In genomic region chr4:110514889-110515479, GRCh38 we compare ENCODE assay signal across 8 cellular contexts. TPM values are rescaled to one million over a fixed set of nuclear protein-coding genes. Genes with fewer than 3 reads are reported as not detected.
DNase-seq lines count a peak whose midpoint lies in the region; ATAC-seq and TF ChIP-seq lines count a peak whose summit lies in the region.

No MANE protein-coding gene starts in this region.

- no peak for ATAC-seq in HG02938 (IDR thresholded peaks at IDR 0.05; ENCODE audit: unreplicated experiment)
- no peak for ATAC-seq in GM21576 (IDR thresholded peaks at IDR 0.05; ENCODE audit: unreplicated experiment)

- peak; percentile 32 for TF ChIP-seq CTCF in brain microvascular endothelial cell (IDR thresholded peaks at IDR 0.05; ENCODE audit: low read depth, low read length, missing control alignments)

- no peak overlapping the region for H3K27ac ChIP-seq in brain microvascular endothelial cell

- peaks cover 17% of the 10 kb centered on the region for H3K4me1 Mint-ChIP-seq in activated naive CD8-positive, alpha-beta T cell (ENCODE audit: low read depth)
- H3K4me1 Mint-ChIP-seq in activated naive CD8-positive, alpha-beta T cell treated with anti-CD3 and anti-CD28 coated beads for 36 hours: peaks cover 16% of the 10 kb centered on the region

- H3K36me3 Mint-ChIP-seq in activated naive CD8-positive, alpha-beta T cell: no peaks in the 10 kb centered on the region
- no peaks in the 10 kb centered on the region for H3K36me3 Mint-ChIP-seq in activated naive CD8-positive, alpha-beta T cell treated with anti-CD3 and anti-CD28 coated beads for 36 hours

- H3K4me3 Mint-ChIP-seq in activated naive CD8-positive, alpha-beta T cell: peak overlapping the region; percentile 90
- H3K4me3 Mint-ChIP-seq in activated naive CD8-positive, alpha-beta T cell treated with anti-CD3 and anti-CD28 coated beads for 36 hours: no peak overlapping the region

- in situ Hi-C loops in brain microvascular endothelial cell (cut with HindIII; ENCODE audit: low pct_ligation_motif_present, low sequenced_read_pairs): loop anchor here (25.0 kb wide), 1 partner anchor 503 kb away; no protein-coding TSS in a partner anchor

- no peak overlapping the region for H3K4me3 ChIP-seq in brain microvascular endothelial cell (ENCODE audit: low read depth, low read length)

- no peaks in the 10 kb centered on the region for H3K27me3 Mint-ChIP-seq in activated naive CD8-positive, alpha-beta T cell
- H3K27me3 Mint-ChIP-seq in activated naive CD8-positive, alpha-beta T cell treated with anti-CD3 and anti-CD28 coated beads for 36 hours: peaks cover 4% of the 10 kb centered on the region

- no peaks in the 10 kb centered on the region for H3K9me3 Mint-ChIP-seq in activated naive CD8-positive, alpha-beta T cell (ENCODE audit: low read depth)
- H3K9me3 Mint-ChIP-seq in activated naive CD8-positive, alpha-beta T cell treated with anti-CD3 and anti-CD28 coated beads for 36 hours: no peaks in the 10 kb centered on the region

- DNase-seq in activated naive CD8-positive, alpha-beta T cell treated with anti-CD3 and anti-CD28 coated beads for 36 hours: no peak
- DNase-seq in NCI-H2196 treated with DMSO at 0.1 percent for 48 hours (lab: John Stamatoyannopoulos, UW; ENCODE audit: unreplicated experiment) (peak; percentile 1), brain microvascular endothelial cell (no peak), lung microvascular endothelial cell (ENCODE audit: low read depth in 2 of 2) (peak; percentile 46 to 62)
- DNase-seq in stimulated activated CD4-positive, alpha-beta T cell treated with anti-CD3 and anti-CD28 coated beads, Interleukin-2, amount 100 ng/mL, for 48 hours: no peak

- no peaks in the 10 kb centered on the region for H3K27me3 ChIP-seq in brain microvascular endothelial cell (replicated peaks)

- H3K27ac Mint-ChIP-seq in activated naive CD8-positive, alpha-beta T cell: no peak overlapping the region
- no peak overlapping the region for H3K27ac Mint-ChIP-seq in activated naive CD8-positive, alpha-beta T cell treated with anti-CD3 and anti-CD28 coated beads for 36 hours

- no peaks in the 10 kb centered on the region for H3K36me3 ChIP-seq in brain microvascular endothelial cell (replicated peaks)

RNA-seq across cellular contexts. Expression of gene ENPEP, which starts 39.0 kb away (rescaled TPM):
- not detected for total RNA-seq in activated naive CD8-positive, alpha-beta T cell treated with anti-CD3 and anti-CD28 coated beads for 36 hours
- under 0.01 TPM in 1 of 2 replicates, not detected in the other for total RNA-seq in lung microvascular endothelial cell

Comparison
In these comparisons a context has a peak if more than half of its experiments do, and no peak if none do; other contexts are left out.
1. DNase-seq: peak in NCI-H2196 treated with DMSO at 0.1 percent for 48 hours (single experiment) and lung microvascular endothelial cell (2 of 2); none in activated naive CD8-positive, alpha-beta T cell treated with anti-CD3 and anti-CD28 coated beads for 36 hours (single experiment), brain microvascular endothelial cell (single experiment) and stimulated activated CD4-positive, alpha-beta T cell treated with anti-CD3 and anti-CD28 coated beads, Interleukin-2, amount 100 ng/mL, for 48 hours (0 of 2).